Comparison of ENCODE assay signal across 25 cellular contexts in genomic region chr1:45116820-45117219, GRCh38.
A peak's percentile ranks its signal among the peaks of the same experiment; 100 is the strongest.
DNase-seq lines count a peak whose midpoint lies in the region; ATAC-seq, FAIRE-seq and TF ChIP-seq lines count a peak whose summit lies in the region.
"Had no signal": no experiment of that assay in that cellular context is flagged by ENCODE, and none has a peak within 500 bp of the region (broad histone marks: within the 10 kb centered on the region; RNA-seq: fewer than 3 reads in every experiment).

No MANE protein-coding gene starts in this region.

- no peak for TF ChIP-seq POLR2A in HepG2 (IDR thresholded peaks at IDR 0.05; ENCODE audit: insufficient read depth in 1 of 2, low read depth in 2 of 2, low read length in 2 of 2)
- no peak for TF ChIP-seq POLR2A in right lobe of liver (IDR thresholded peaks at IDR 0.05)
- no peak for TF ChIP-seq POLR2A in vagina (IDR thresholded peaks at IDR 0.05)

- no peaks in the 10 kb centered on the region for H4K20me1 ChIP-seq in HepG2 (ENCODE audit: insufficient read depth, low read length)

- TF ChIP-seq CTCF in HepG2 (CRISPR knock-in tag; IDR thresholded peaks at IDR 0.05) (no peak), right lobe of liver (IDR thresholded peaks at IDR 0.05) (no peak), vagina (IDR thresholded peaks at IDR 0.05) (no peak), GM10266 (IDR thresholded peaks at IDR 0.05; ENCODE audit: control insufficient read depth, insufficient read depth, low read depth, missing control alignments) (no peak)

- H3K27ac ChIP-seq in HepG2 (ENCODE audit: extremely low read length, insufficient read depth, low read length) (no peak overlapping the region), right lobe of liver (no peak overlapping the region), vagina (no peak overlapping the region)
- H3K27ac ChIP-seq: SJCRH30 had no signal

- H3K27me3 Mint-ChIP-seq in activated T-helper 17 cell treated with anti-CD3 and anti-CD28 coated beads, Interleukin-2, amount 50 U/mL, for 72 hours = no peaks in the 10 kb centered on the region
- H3K27me3 Mint-ChIP-seq in immature natural killer cell (ENCODE audit: low read depth in 3 of 3) = peaks cover 0 to 5% (median 2%) of the 10 kb centered on the region in 3 donors

- H3K79me2 ChIP-seq in HepG2 (ENCODE audit: insufficient read depth, low read length) = peaks cover 15% of the 10 kb centered on the region

- H3K27me3 ChIP-seq in HepG2 (ENCODE audit: control insufficient read depth in 1 of 2, insufficient read depth in 2 of 2, low read length in 2 of 2) = no peaks in the 10 kb centered on the region
- no peaks in the 10 kb centered on the region for H3K27me3 ChIP-seq in right lobe of liver
- no peaks in the 10 kb centered on the region for H3K27me3 ChIP-seq in vagina
- H3K27me3 ChIP-seq: MG63, SJCRH30 had no signal

- TF ChIP-seq EP300 in HepG2 (IDR thresholded peaks at IDR 0.05; ENCODE audit: low read depth in 2 of 2, low read length in 2 of 2) (no peak; a peak in 1 of 4 replicates), HepG2 (CRISPR knock-in tag; IDR thresholded peaks at IDR 0.05; ENCODE audit: borderline replicate concordance) (no peak)

- no peak for FAIRE-seq in HepG2 (lab: Jason Lieb, UNC)
- FAIRE-seq: GM12891, HTR-8/SVneo, RCC 7860 had no signal

- ATAC-seq in HepG2 = no peak
- ATAC-seq in right lobe of liver = no peak
- no peak for ATAC-seq in activated T-helper 17 cell treated with anti-CD3 and anti-CD28 coated beads, Interleukin-2, amount 50 U/mL, for 72 hours (replicated peaks)
- ATAC-seq in HG02938 (IDR thresholded peaks at IDR 0.05; ENCODE audit: unreplicated experiment) = no peak

- H3K4me2 ChIP-seq in HepG2 (ENCODE audit: low read depth, low read length) = no peak overlapping the region

- no peak overlapping the region for H3K9ac ChIP-seq in HepG2 (ENCODE audit: insufficient read depth, low read depth, low read length)

- H3K4me1 Mint-ChIP-seq in activated T-helper 17 cell treated with anti-CD3 and anti-CD28 coated beads, Interleukin-2, amount 50 U/mL, for 72 hours = peaks cover 17% of the 10 kb centered on the region
- H3K4me1 Mint-ChIP-seq in immature natural killer cell = peaks cover 37 to 47% of the 10 kb centered on the region in 2 donors

- no peak for DNase-seq in HepG2 (ENCODE audit: low spot score)
- no peak for DNase-seq in right lobe of liver
- no peak for DNase-seq in immature natural killer cell
- no peak for DNase-seq in putamen (ENCODE audit: low spot score)
- no peak for DNase-seq in vagina (ENCODE audit: extremely low spot score in 2 of 2)
- DNase-seq in GM10266 (ENCODE audit: extremely low spot score) = no peak
- DNase-seq: DND-41, H7, Kasumi-1, MG63, NCI-H1417, NCI-H1694 treated with DMSO at 0.1 percent for 48 hours, NCI-H2081 treated with DMSO at 0.1 percent for 48 hours, NCI-H446 treated with DMSO at 0.1 percent for 48 hours, NCI-H526 treated with DMSO at 0.1 percent for 48 hours, OCI-M1, SJCRH30 had no signal

- H3K36me3 Mint-ChIP-seq in activated T-helper 17 cell treated with anti-CD3 and anti-CD28 coated beads, Interleukin-2, amount 50 U/mL, for 72 hours (ENCODE audit: low read depth) = no peaks in the 10 kb centered on the region
- peaks cover 0 to 9% (median 0%) of the 10 kb centered on the region in 3 donors for H3K36me3 Mint-ChIP-seq in immature natural killer cell
- H3K36me3 Mint-ChIP-seq: CD14-positive monocyte, IgD-negative memory B cell had no signal

- no TSS peak for BruUV-seq in HepG2 (replicated peaks; lab: Mats Ljungman, UMichigan)

- CTCF ChIA-PET in HepG2 (lab: Yijun Ruan, JAX; ENCODE audit: low intra/inter-chr PET ratio, low total read pairs) = no interaction called here

- TF ChIP-seq RAD21 in HepG2 (CRISPR knock-in tag; IDR thresholded peaks at IDR 0.05) = no peak

- H3K27ac Mint-ChIP-seq in activated T-helper 17 cell treated with anti-CD3 and anti-CD28 coated beads, Interleukin-2, amount 50 U/mL, for 72 hours = peak overlapping the region; percentile 37
- peak overlapping the region; percentile 71 to 85 (median 81) for H3K27ac Mint-ChIP-seq in immature natural killer cell
- H3K27ac Mint-ChIP-seq: B cell, CD14-positive monocyte, IgD-negative memory B cell had no signal

- H2AFZ ChIP-seq in HepG2 (ENCODE audit: low read length) = no peak overlapping the region

- peak overlapping the region; percentile 21 for H3K4me3 Mint-ChIP-seq in activated T-helper 17 cell treated with anti-CD3 and anti-CD28 coated beads, Interleukin-2, amount 50 U/mL, for 72 hours
- H3K4me3 Mint-ChIP-seq in immature natural killer cell = peak overlapping the region; percentile 45 to 86 (median 76)
- H3K4me3 Mint-ChIP-seq: B cell, CD14-positive monocyte had no signal

- H3K9me3 Mint-ChIP-seq in activated T-helper 17 cell treated with anti-CD3 and anti-CD28 coated beads, Interleukin-2, amount 50 U/mL, for 72 hours = no peaks in the 10 kb centered on the region
- H3K9me3 Mint-ChIP-seq in immature natural killer cell = peaks cover 0 to 1% (median 0%) of the 10 kb centered on the region in 6 donors

- POLR2A ChIA-PET in HepG2 (lab: Yijun Ruan, JAX) = no interaction called here

- 45% methylated on average over 2 of the region's 2 CpGs for WGBS in HepG2 (ENCODE audit: low lambda C conversion rate)
- WGBS in right lobe of liver (ENCODE audit: insufficient coverage, low coverage, low lambda C conversion rate, missing lambda C conversion rate) = 42% methylated on average over 2 of the region's 2 CpGs

- H3K4me1 ChIP-seq in HepG2 (ENCODE audit: insufficient read depth, low read length) (peaks cover 19% of the 10 kb centered on the region), right lobe of liver (no peaks in the 10 kb centered on the region), vagina (no peaks in the 10 kb centered on the region)
- H3K4me1 ChIP-seq: SJCRH30 had no signal

- in situ Hi-C loops in HepG2 (cut with HindIII; ENCODE audit: extremely low pct_ligation_motif_present, low pct_unique_long_range_greater_than_20kb) = no loop called here

- H3K9me3 ChIP-seq in HepG2 (ENCODE audit: low read length) = peaks cover under 1% of the 10 kb centered on the region; the same call in 1 of the 2 replicates
- H3K9me3 ChIP-seq in right lobe of liver = no peaks in the 10 kb centered on the region
- no peaks in the 10 kb centered on the region for H3K9me3 ChIP-seq in vagina
- H3K9me3 ChIP-seq: MG63, SJCRH30 had no signal

- H3K4me3 ChIP-seq in HepG2 (replicated peaks in 1 of 3; ENCODE audit: insufficient read depth in 1 of 3, low read depth in 2 of 3, low read length in 3 of 3) (no peak overlapping the region), right lobe of liver (no peak overlapping the region), vagina (no peak overlapping the region)
- H3K4me3 ChIP-seq: MG63, SJCRH30 had no signal

- H3K36me3 ChIP-seq in HepG2 (replicated peaks in 1 of 2; ENCODE audit: control insufficient read depth in 1 of 2, insufficient read depth in 2 of 2, low read length in 2 of 2) = no peaks in the 10 kb centered on the region
- H3K36me3 ChIP-seq in right lobe of liver = no peaks in the 10 kb centered on the region
- H3K36me3 ChIP-seq in vagina = no peaks in the 10 kb centered on the region
- H3K36me3 ChIP-seq: MG63, SJCRH30 had no signal

- intact Hi-C loops in HepG2 (cut with micrococcal nuclease; ENCODE audit: unreplicated experiment) = no loop called here
- intact Hi-C loops in right lobe of liver (cut with DNase I) = no loop called here
- intact Hi-C loops in vagina (cut with DNase I) = no loop called here

TF ChIP-seq in HepG2, 621 proteins besides CTCF, POLR2A, EP300 and RAD21 (continues in another document):
- TF ChIP-seq MEF2D (CRISPR knock-in tag; IDR thresholded peaks at IDR 0.05) = 0 out of 2 replicates have a peak, but pooled peaks have one; percentile 21
- TF ChIP-seq PITX1 (CRISPR knock-in tag; IDR thresholded peaks at IDR 0.05) = no peak
- TF ChIP-seq, protein P1, sequence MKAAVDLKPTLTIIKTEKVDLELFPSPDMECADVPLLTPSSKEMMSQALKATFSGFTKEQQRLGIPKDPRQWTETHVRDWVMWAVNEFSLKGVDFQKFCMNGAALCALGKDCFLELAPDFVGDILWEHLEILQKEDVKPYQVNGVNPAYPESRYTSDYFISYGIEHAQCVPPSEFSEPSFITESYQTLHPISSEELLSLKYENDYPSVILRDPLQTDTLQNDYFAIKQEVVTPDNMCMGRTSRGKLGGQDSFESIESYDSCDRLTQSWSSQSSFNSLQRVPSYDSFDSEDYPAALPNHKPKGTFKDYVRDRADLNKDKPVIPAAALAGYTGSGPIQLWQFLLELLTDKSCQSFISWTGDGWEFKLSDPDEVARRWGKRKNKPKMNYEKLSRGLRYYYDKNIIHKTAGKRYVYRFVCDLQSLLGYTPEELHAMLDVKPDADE (CRISPR knock-in tag; IDR thresholded peaks at IDR 0.05) = no peak
- peak; percentile 56; the same call in 1 of the 2 replicates for TF ChIP-seq GATAD2A (CRISPR knock-in tag; IDR thresholded peaks at IDR 0.05)
- TF ChIP-seq SOX5 (CRISPR knock-in tag; IDR thresholded peaks at IDR 0.05; ENCODE audit: borderline replicate concordance) = no peak
- TF ChIP-seq ELF1 (CRISPR knock-in tag; IDR thresholded peaks at IDR 0.05) = no peak
- peak; percentile 57; the same call in 1 of the 2 replicates for TF ChIP-seq ARID5B (CRISPR knock-in tag; IDR thresholded peaks at IDR 0.05)
